Comparison of ENCODE assay signal across 9 cellular contexts in the genomic region with DNA sequence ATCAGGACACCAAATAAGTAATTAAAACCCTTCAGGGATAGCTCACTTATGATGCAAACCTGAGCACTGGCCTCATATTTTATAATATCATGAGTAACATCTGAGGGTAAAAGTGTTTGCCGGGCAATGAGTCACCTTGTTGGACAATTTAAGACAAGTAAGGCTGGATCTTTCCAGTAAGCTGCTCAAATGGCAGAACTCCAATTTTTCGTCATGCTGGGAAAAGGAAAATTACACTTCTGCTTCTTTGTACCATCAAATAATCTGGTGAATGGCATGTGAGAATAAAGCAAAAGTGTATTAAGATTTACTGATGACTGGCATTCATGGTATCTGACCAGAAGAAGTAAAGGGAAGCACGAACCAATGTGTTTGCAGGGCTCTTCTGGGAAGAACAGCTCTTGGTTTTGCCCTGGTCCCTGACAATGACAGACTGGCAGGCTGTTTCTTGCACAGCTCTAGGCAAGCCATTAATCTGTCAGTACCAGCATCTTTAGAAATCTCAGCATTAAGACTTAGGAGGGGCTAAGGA.
DNase-seq lines count a peak whose midpoint lies in the region; ATAC-seq and TF ChIP-seq lines count a peak whose summit lies in the region.
"Had no signal": no experiment of that assay in that cellular context is flagged by ENCODE, and none has a peak within 500 bp of the region (broad histone marks: within the 10 kb centered on the region; RNA-seq: fewer than 3 reads in every experiment).

No MANE protein-coding gene starts in this region.

- H3K27me3 ChIP-seq in rectal smooth muscle tissue (ENCODE audit: control insufficient read depth, insufficient read depth, low read length) = no peaks in the 10 kb centered on the region

- no peaks in the 10 kb centered on the region for H3K36me3 ChIP-seq in rectal smooth muscle tissue (ENCODE audit: control insufficient read depth, insufficient read depth, low read length)

- H3K27ac ChIP-seq in rectal smooth muscle tissue (ENCODE audit: low read depth, low read length) = peak overlapping the region; percentile 61

- no peak for ATAC-seq in GM21360 (IDR thresholded peaks at IDR 0.05; ENCODE audit: unreplicated experiment)

- peaks cover 13% of the 10 kb centered on the region for H3K4me1 ChIP-seq in rectal smooth muscle tissue (ENCODE audit: control insufficient read depth, insufficient read depth, low read length)

- H3K4me3 ChIP-seq in epithelial cell of proximal tubule (ENCODE audit: low read depth, low read length) (no peak overlapping the region), rectal smooth muscle tissue (ENCODE audit: low read length) (no peak overlapping the region)

- no peak overlapping the region for H3K9ac ChIP-seq in rectal smooth muscle tissue (ENCODE audit: low read length)

- no peak for TF ChIP-seq CTCF in epithelial cell of proximal tubule (conservative IDR thresholded peaks at IDR 0.05; ENCODE audit: low read depth, low read length)

- peak; percentile 37 for DNase-seq in EH (ENCODE audit: low read depth)
- DNase-seq in NCI-H524 treated with DMSO at 0.1 percent for 48 hours (lab: John Stamatoyannopoulos, UW) = peak; percentile 31
- DNase-seq in epithelial cell of proximal tubule (ENCODE audit: low read depth) = peak; percentile 33
- DNase-seq in NCI-H1930 (lab: John Stamatoyannopoulos, UW) = no peak
- no peak for DNase-seq in KG1 (lab: John Stamatoyannopoulos, UW)
- no peak for DNase-seq in HCEC 1CT
- DNase-seq: cortex of kidney had no signal

Comparison
In these comparisons a context has a peak if more than half of its experiments do, and no peak if none do; other contexts are left out.
1. DNase-seq: peak in EH (single experiment), NCI-H524 treated with DMSO at 0.1 percent for 48 hours (single experiment) and epithelial cell of proximal tubule (single experiment); none in NCI-H1930 (0 of 2), KG1 (single experiment) and HCEC 1CT (single experiment).